9 cellular contexts compared by ENCODE assay signal in genomic region chr14:73788871-73789590, GRCh38.
DNase-seq lines count a peak whose midpoint lies in the region; ATAC-seq and TF ChIP-seq lines count a peak whose summit lies in the region.
"Had no signal": no experiment of that assay in that cellular context is flagged by ENCODE, and none has a peak within 500 bp of the region (broad histone marks: within the 10 kb centered on the region; RNA-seq: fewer than 3 reads in every experiment).

No MANE protein-coding gene starts in this region.

- peak overlapping the region; percentile 92 for H3K4me2 ChIP-seq in BLaER1

- H3K27ac ChIP-seq in BLaER1 (no peak overlapping the region), RWPE2 (ENCODE audit: poor library complexity, severe bottlenecking) (peak overlapping the region; percentile 91), esophagus (ENCODE audit: low read depth in 2 of 2, low read length in 1 of 2) (peak overlapping the region; percentile 83 to 91), ovary (peak overlapping the region; percentile 86 to 99)

- H3K9ac ChIP-seq in BLaER1 = no peak overlapping the region

- ATAC-seq in RWPE2 (ENCODE audit: low read depth) (no peak), GM19324 (IDR thresholded peaks at IDR 0.05; ENCODE audit: low FRiP score, unreplicated experiment) (no peak), HG03571 (IDR thresholded peaks at IDR 0.05; ENCODE audit: unreplicated experiment) (no peak)

- H3K4me3 ChIP-seq in BLaER1 (no peak overlapping the region), RWPE2 (ENCODE audit: severe bottlenecking) (no peak overlapping the region), esophagus (ENCODE audit: low read depth in 1 of 2, low read length in 2 of 2) (no peak overlapping the region), ovary (no peak overlapping the region)

- H3K4me1 ChIP-seq in BLaER1 (peaks cover 47% of the 10 kb centered on the region), RWPE2 (ENCODE audit: insufficient read depth, poor library complexity, severe bottlenecking) (peaks cover 52% of the 10 kb centered on the region), esophagus (ENCODE audit: control insufficient read depth in 2 of 2, insufficient read depth in 2 of 2, low read length in 1 of 2) (peaks cover 7 to 16% of the 10 kb centered on the region in 2 donors), ovary (ENCODE audit: insufficient read depth) (peaks cover 24% of the 10 kb centered on the region)

- intact Hi-C loops in ovary (cut with DNase I) = loop anchor here in 1 of 4 donors (5.0 kb wide), 1 partner anchor 37 kb away; no protein-coding TSS in a partner anchor

- TF ChIP-seq CTCF in RWPE2 (IDR thresholded peaks at IDR 0.05; ENCODE audit: poor library complexity, severe bottlenecking) (no peak), ovary (IDR thresholded peaks at IDR 0.05) (no peak)

- H4K20me1 ChIP-seq in BLaER1 = peaks cover 19% of the 10 kb centered on the region

- H3K27me3 ChIP-seq in BLaER1 (no peaks in the 10 kb centered on the region), RWPE2 (ENCODE audit: insufficient read depth, poor library complexity, severe bottlenecking) (no peaks in the 10 kb centered on the region), esophagus (ENCODE audit: control insufficient read depth in 1 of 2, insufficient read depth in 2 of 2, low read length in 2 of 2) (no peaks in the 10 kb centered on the region), ovary (no peaks in the 10 kb centered on the region)

- H3K36me3 ChIP-seq in BLaER1 = no peaks in the 10 kb centered on the region
- H3K36me3 ChIP-seq in RWPE2 (ENCODE audit: low read depth) = no peaks in the 10 kb centered on the region
- no peaks in the 10 kb centered on the region for H3K36me3 ChIP-seq in esophagus (ENCODE audit: control insufficient read depth in 2 of 2, insufficient read depth in 2 of 2, low read length in 1 of 2)
- H3K36me3 ChIP-seq in ovary = no peaks in the 10 kb centered on the region

- WGBS in esophagus, 2 donors = 69 to 76% methylated on average over 5 of the region's 5 CpGs
- 54 to 77% (median 56%) methylated on average over 5 of the region's 5 CpGs for WGBS in ovary, 3 donors

- H3K9me3 ChIP-seq in BLaER1 = no peaks in the 10 kb centered on the region
- H3K9me3 ChIP-seq in RWPE2 (ENCODE audit: severe bottlenecking) = no peaks in the 10 kb centered on the region
- H3K9me3 ChIP-seq in esophagus (ENCODE audit: control insufficient read depth in 2 of 2, insufficient read depth in 1 of 2, low read depth in 1 of 2, low read length in 1 of 2) = no peaks in the 10 kb centered on the region
- no peaks in the 10 kb centered on the region for H3K9me3 ChIP-seq in ovary

- TF ChIP-seq EP300 in ovary (IDR thresholded peaks at IDR 0.05) = no peak

- DNase-seq in RWPE2 (ENCODE audit: low spot score) (peak; percentile 34), ovary (no peak), HuH-7.5 (ENCODE audit: low spot score) (no peak), mucosa of gallbladder (ENCODE audit: low spot score) (no peak)
- DNase-seq: DND-41 had no signal

- TF ChIP-seq POLR2A in ovary (IDR thresholded peaks at IDR 0.05) = no peak
